In the genomic region with DNA sequence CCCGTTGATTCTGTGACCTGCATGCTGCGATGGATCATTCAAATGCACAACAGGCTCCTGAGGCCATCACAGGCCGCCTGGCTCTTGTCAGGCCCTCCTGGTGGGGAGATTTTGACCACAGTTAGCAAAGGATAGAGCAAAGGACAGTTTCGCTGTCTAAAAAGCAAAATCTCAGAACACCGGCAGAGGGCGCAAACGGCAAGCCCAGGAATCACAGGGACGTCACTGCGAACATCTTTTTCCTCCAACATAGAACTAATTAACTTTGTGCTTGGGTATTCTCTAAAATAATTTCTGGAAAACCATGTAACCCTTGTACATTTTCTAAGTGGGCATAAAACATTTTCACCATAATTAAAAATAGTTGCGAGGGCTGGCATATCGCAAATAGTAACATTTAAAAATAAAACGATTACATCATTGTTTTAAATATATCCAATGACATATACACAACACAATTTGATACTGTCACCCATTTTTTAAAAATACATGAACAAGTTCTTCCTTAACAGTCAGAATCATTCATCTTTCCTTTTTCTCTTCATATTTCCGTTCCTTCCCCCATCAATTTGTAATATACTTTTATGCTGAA, we compare ENCODE assay signal across 8 cellular contexts. TPM values are rescaled to one million over a fixed set of nuclear protein-coding genes. Genes with fewer than 3 reads are reported as not detected.
A peak's percentile ranks its signal among the peaks of the same experiment; 100 is the strongest.
DNase-seq lines count a peak whose midpoint lies in the region; ATAC-seq and TF ChIP-seq lines count a peak whose summit lies in the region.

No MANE protein-coding gene starts in this region.

- POLR2A ChIA-PET in CD8-positive, alpha-beta T cell (lab: Charles Lee) = interaction anchor here (1.4 kb wide), 1 partner anchor 253 kb away, joined by 4 read pairs; no protein-coding TSS in a partner anchor
- POLR2A ChIA-PET in Panc1 (lab: Charles Lee) = no interaction called here

- no peak overlapping the region for H3K9ac ChIP-seq in fibroblast of lung (ENCODE audit: insufficient read depth, low read length)

- BruUV-seq in Panc1 (replicated peaks; lab: Mats Ljungman, UMichigan) = no TSS peak

- H3K27ac Mint-ChIP-seq in CD8-positive, alpha-beta T cell = no peak overlapping the region
- H3K27ac Mint-ChIP-seq in activated T-cell treated with anti-CD3 and anti-CD28 coated beads, Interleukin-2, amount 50 U/mL, for 72 hours = no peak overlapping the region
- H3K27ac Mint-ChIP-seq in nephron = peak overlapping the region in 2 of 3 experiments; percentile 5 to 29

- intact Hi-C loops in CD8-positive, alpha-beta T cell (cut with DNase I, micrococcal nuclease) = loop anchor here (1.0 to 10.0 kb wide), 6 partner anchors 131 to 601 kb away; a partner anchor contains a TSS
- intact Hi-C loops in Panc1 (cut with micrococcal nuclease; ENCODE audit: unreplicated experiment) (loop anchor here (1.0 to 10.0 kb wide), 2 partner anchors 131 to 252 kb away; a partner anchor contains a TSS), stomach (cut with DNase I; ENCODE audit: low total_unique reads) (loop anchor here (5.0 kb wide), 1 partner anchor 253 kb away; no protein-coding TSS in a partner anchor)

- peak; percentile 89 for TF ChIP-seq CTCF in CD8-positive, alpha-beta T cell (IDR thresholded peaks at IDR 0.05)
- TF ChIP-seq CTCF in Panc1 (IDR thresholded peaks at IDR 0.05) = peak; percentile 92
- TF ChIP-seq CTCF in fibroblast of lung (conservative IDR thresholded peaks at IDR 0.05 in 1 of 2, IDR thresholded peaks at IDR 0.05 in 1 of 2; ENCODE audit: low read depth in 1 of 2, low read length in 2 of 2) = peak; percentile 87 to 89
- TF ChIP-seq CTCF in nephron (IDR thresholded peaks at IDR 0.05; ENCODE audit: unreplicated experiment in 3 of 3) = peak; percentile 88 to 93 (median 90)
- TF ChIP-seq CTCF in stomach (IDR thresholded peaks at IDR 0.05) = peak in 5 of 7 experiments; percentile 72 to 90 (median 83)

- no peaks in the 10 kb centered on the region for H3K27me3 ChIP-seq in CD8-positive, alpha-beta T cell (ENCODE audit: insufficient read depth, low read length)
- no peaks in the 10 kb centered on the region for H3K27me3 ChIP-seq in Panc1 (ENCODE audit: control insufficient read depth, insufficient read depth, low read length)
- H3K27me3 ChIP-seq in fibroblast of lung (ENCODE audit: control insufficient read depth, insufficient read depth, low read length) = no peaks in the 10 kb centered on the region
- no peaks in the 10 kb centered on the region for H3K27me3 ChIP-seq in stomach

- no peak for TF ChIP-seq EP300 in stomach (IDR thresholded peaks at IDR 0.05)

- H3K4me2 ChIP-seq in fibroblast of lung (ENCODE audit: extremely low read depth, insufficient read depth, low read length) = no peak overlapping the region

- no peaks in the 10 kb centered on the region for H3K36me3 Mint-ChIP-seq in CD8-positive, alpha-beta T cell
- no peaks in the 10 kb centered on the region for H3K36me3 Mint-ChIP-seq in activated T-cell treated with anti-CD3 and anti-CD28 coated beads, Interleukin-2, amount 50 U/mL, for 72 hours (ENCODE audit: insufficient read depth in 2 of 2)
- no peaks in the 10 kb centered on the region for H3K36me3 Mint-ChIP-seq in nephron (ENCODE audit: low read depth)

- no peaks in the 10 kb centered on the region for H3K27me3 Mint-ChIP-seq in CD8-positive, alpha-beta T cell (ENCODE audit: low read depth)
- H3K27me3 Mint-ChIP-seq in activated T-cell treated with anti-CD3 and anti-CD28 coated beads, Interleukin-2, amount 50 U/mL, for 72 hours (ENCODE audit: low read depth) = no peaks in the 10 kb centered on the region
- no peaks in the 10 kb centered on the region for H3K27me3 Mint-ChIP-seq in nephron (ENCODE audit: low read depth)

- peak; percentile 30 to 81 (median 60) for DNase-seq in CD8-positive, alpha-beta T cell
- DNase-seq in HT-29 (ENCODE audit: low spot score) = peak; percentile 72
- DNase-seq in Panc1 (ENCODE audit: low read depth, low spot score) = peak; percentile 51
- DNase-seq in activated T-cell treated with anti-CD3 and anti-CD28 coated beads, Interleukin-2, amount 50 U/mL, for 72 hours = peak; percentile 61 to 71
- peak; percentile 48 to 69 for DNase-seq in fibroblast of lung (ENCODE audit: low read depth in 2 of 2)
- DNase-seq in stomach = peak; percentile 74

- H3K4me1 ChIP-seq in CD8-positive, alpha-beta T cell (ENCODE audit: insufficient read depth, low read length) = no peaks in the 10 kb centered on the region
- no peaks in the 10 kb centered on the region for H3K4me1 ChIP-seq in Panc1 (ENCODE audit: control insufficient read depth, insufficient read depth, low read length)
- H3K4me1 ChIP-seq in fibroblast of lung (ENCODE audit: control insufficient read depth, extremely low read depth, insufficient read depth, low read length) = no peaks in the 10 kb centered on the region
- H3K4me1 ChIP-seq in stomach = peaks cover 0 to 6% (median 0%) of the 10 kb centered on the region in 4 donors

- 10 to 17% (median 10%) methylated on average over 13 of the region's 13 CpGs for WGBS in stomach, 5 donors

- no peaks in the 10 kb centered on the region for H4K20me1 ChIP-seq in fibroblast of lung (ENCODE audit: control insufficient read depth, extremely low read depth, insufficient read depth, low read length)

- in situ Hi-C loops in Panc1 (cut with HindIII; ENCODE audit: low pct_unique_long_range_greater_than_20kb, low sequenced_read_pairs) = no loop called here

- CTCF ChIA-PET in CD8-positive, alpha-beta T cell (lab: Charles Lee) = interaction anchor here (0.7 to 1.9 kb wide), 17 partner anchors 11 to 262 kb away, joined by 3 to 79 read pairs (median 4); no protein-coding TSS in a partner anchor
- CTCF ChIA-PET in Panc1 (lab: Charles Lee) = no interaction called here

- H3K36me3 ChIP-seq in CD8-positive, alpha-beta T cell (ENCODE audit: insufficient read depth, low read length) = no peaks in the 10 kb centered on the region
- H3K36me3 ChIP-seq in Panc1 (ENCODE audit: control insufficient read depth, insufficient read depth, low read length) (no peaks in the 10 kb centered on the region), fibroblast of lung (ENCODE audit: control insufficient read depth, insufficient read depth, low read length) (no peaks in the 10 kb centered on the region), stomach (no peaks in the 10 kb centered on the region)

- no peak overlapping the region for H3K27ac ChIP-seq in CD8-positive, alpha-beta T cell (ENCODE audit: low read depth, low read length)
- no peak overlapping the region for H3K27ac ChIP-seq in Panc1 (ENCODE audit: low read length)
- H3K27ac ChIP-seq in fibroblast of lung (ENCODE audit: insufficient read depth, low read length) = no peak overlapping the region
- peak overlapping the region in 2 of 5 donors; percentile 46 to 53 for H3K27ac ChIP-seq in stomach

- H2AFZ ChIP-seq in fibroblast of lung (ENCODE audit: low read length) = no peak overlapping the region

- H3K9me3 Mint-ChIP-seq in CD8-positive, alpha-beta T cell = no peaks in the 10 kb centered on the region
- no peaks in the 10 kb centered on the region for H3K9me3 Mint-ChIP-seq in activated T-cell treated with anti-CD3 and anti-CD28 coated beads, Interleukin-2, amount 50 U/mL, for 72 hours
- H3K9me3 Mint-ChIP-seq in nephron = no peaks in the 10 kb centered on the region

- no peak overlapping the region for H3K4me3 ChIP-seq in CD8-positive, alpha-beta T cell (ENCODE audit: low read depth, low read length)
- H3K4me3 ChIP-seq in Panc1 (ENCODE audit: low read depth in 2 of 2, low read length in 2 of 2) = no peak overlapping the region
- no peak overlapping the region for H3K4me3 ChIP-seq in fibroblast of lung (replicated peaks in 1 of 4; ENCODE audit: control extremely low read depth in 1 of 4, insufficient read depth in 1 of 4, low read depth in 3 of 4, low read length in 4 of 4)
- H3K4me3 ChIP-seq in stomach = no peak overlapping the region

- H3K9me3 ChIP-seq in CD8-positive, alpha-beta T cell (ENCODE audit: low read length) = no peaks in the 10 kb centered on the region
- H3K9me3 ChIP-seq in Panc1 (ENCODE audit: control insufficient read depth, insufficient read depth, low read depth, low read length) (no peaks in the 10 kb centered on the region), fibroblast of lung (ENCODE audit: control insufficient read depth, insufficient read depth, low read depth, low read length) (no peaks in the 10 kb centered on the region), stomach (no peaks in the 10 kb centered on the region)

- peak; percentile 70 for ATAC-seq in CD8-positive, alpha-beta T cell
- ATAC-seq in Panc1 = peak; percentile 86
- peak; percentile 60 to 70 for ATAC-seq in activated T-cell treated with anti-CD3 and anti-CD28 coated beads, Interleukin-2, amount 50 U/mL, for 72 hours (replicated peaks in 1 of 2)
- no peak for ATAC-seq in GM18868 (IDR thresholded peaks at IDR 0.05; ENCODE audit: unreplicated experiment)

- H3K4me1 Mint-ChIP-seq in CD8-positive, alpha-beta T cell (ENCODE audit: low read depth) = no peaks in the 10 kb centered on the region
- peaks cover 5% of the 10 kb centered on the region for H3K4me1 Mint-ChIP-seq in activated T-cell treated with anti-CD3 and anti-CD28 coated beads, Interleukin-2, amount 50 U/mL, for 72 hours (ENCODE audit: low read depth)
- peaks cover 24% of the 10 kb centered on the region for H3K4me1 Mint-ChIP-seq in nephron

- TF ChIP-seq POLR2A in stomach (IDR thresholded peaks at IDR 0.05) = no peak

- no peaks in the 10 kb centered on the region for H3K79me2 ChIP-seq in fibroblast of lung (ENCODE audit: control insufficient read depth, insufficient read depth, low read length)

- H3K4me3 Mint-ChIP-seq in CD8-positive, alpha-beta T cell = no peak overlapping the region
- no peak overlapping the region for H3K4me3 Mint-ChIP-seq in activated T-cell treated with anti-CD3 and anti-CD28 coated beads, Interleukin-2, amount 50 U/mL, for 72 hours
- no peak overlapping the region for H3K4me3 Mint-ChIP-seq in nephron

RNA-seq across cellular contexts. Expression of a gene that starts 19.7 kb away (rescaled TPM):
- total RNA-seq in CD8-positive, alpha-beta T cell = not detected
- total RNA-seq in HT-29 (2014; rRNA removed; shearing (Covaris generic)) = not detected in 2 replicates
- total RNA-seq in Panc1 (2021; ENCODE audit: unreplicated experiment) (16.1 TPM), fibroblast of lung (0.26 and 0.66 TPM in 2 replicates), stomach (1 to 10 TPM in 1 of 5 donors, under 1 TPM in 2, not detected in 2; 0.29 to 1.3 (median 0.55) TPM)
- 12.7 TPM for polyA plus RNA-seq in Panc1 (2012; ENCODE audit: insufficient read length)
- 1 to 10 TPM in 1 of 2 donors, under 1 TPM in 1; 0.65 to 1.5 TPM for total RNA-seq in activated T-cell treated with anti-CD3 and anti-CD28 coated beads, Interleukin-2, amount 50 U/mL, for 72 hours
- polyA plus RNA-seq in fibroblast of lung (0.03 and 0.12 TPM in 2 replicates), stomach (1 to 10 TPM in 2 of 3 donors, under 1 TPM in 1; 0.25 to 1.3 (median 1.1) TPM)
- 0.12 TPM in 1 of 2 replicates, not detected in the other for polyA plus RNA-seq in fibroblast of lung (2012)
- polyA minus RNA-seq in fibroblast of lung (ENCODE audit: low replicate concordance) = not detected in 2 replicates

Comparison
In these comparisons a context has a peak if more than half of its experiments do, and no peak if none do; other contexts are left out.
1. H3K27ac Mint-ChIP-seq: peak in nephron (2 of 3); none in CD8-positive, alpha-beta T cell (single experiment) and activated T-cell treated with anti-CD3 and anti-CD28 coated beads, Interleukin-2, amount 50 U/mL, for 72 hours (single experiment).
2. Peak in every context shown above with its lines, with median percentiles within 50 percentile points of each other: DNase-seq and CTCF ChIP-seq.